In genomic region chr16:78505544-78506371, GRCh38 we compare ENCODE assay signal across 1 cellular context.
A peak's percentile ranks its signal among the peaks of the same experiment; 100 is the strongest.
TF ChIP-seq lines count a peak whose summit lies in the region.

No MANE protein-coding gene starts in this region.

TF ChIP-seq in HepG2, 621 proteins besides CTCF, POLR2A, EP300 and RAD21 (continued from another document and continues in another):
- TF ChIP-seq TEAD3 (CRISPR knock-in tag; optimal IDR thresholded peaks at IDR 0.05; ENCODE audit: borderline replicate concordance) (peak; percentile 38), ZFP36L1 (CRISPR knock-in tag; IDR thresholded peaks at IDR 0.05) (no peak), ASH2L (IDR thresholded peaks at IDR 0.05; ENCODE audit: insufficient read length, low read depth, low read length) (no peak), SNAI1 (CRISPR knock-in tag; IDR thresholded peaks at IDR 0.05; ENCODE audit: borderline replicate concordance) (no peak), ONECUT2 (CRISPR knock-in tag; IDR thresholded peaks at IDR 0.05) (peak; percentile 47; the same call in 1 of the 2 replicates), NFKBIZ (CRISPR knock-in tag; IDR thresholded peaks at IDR 0.05) (0 out of 2 replicates have a peak, but pooled peaks have one; percentile 15), HNF1A (IDR thresholded peaks at IDR 0.05; ENCODE audit: low read depth) (no peak), HNF1A (CRISPR knock-in tag; IDR thresholded peaks at IDR 0.05; ENCODE audit: borderline replicate concordance) (peak; percentile 12; the same call in 1 of the 2 replicates), IRX3 (CRISPR knock-in tag; IDR thresholded peaks at IDR 0.05; ENCODE audit: borderline replicate concordance, low read depth) (no peak), ZBTB25 (CRISPR knock-in tag; IDR thresholded peaks at IDR 0.05) (no peak), ZNF530 (CRISPR knock-in tag; IDR thresholded peaks at IDR 0.05; ENCODE audit: low read depth) (no peak), TCF12 (IDR thresholded peaks at IDR 0.05) (no peak), TCF12 (CRISPR knock-in tag; IDR thresholded peaks at IDR 0.05) (no peak), ZNF563 (CRISPR knock-in tag; IDR thresholded peaks at IDR 0.05) (no peak), GRHL1 (CRISPR knock-in tag; conservative IDR thresholded peaks at IDR 0.05) (no peak), MLX (CRISPR knock-in tag; IDR thresholded peaks at IDR 0.05) (no peak), SP140L (CRISPR knock-in tag; IDR thresholded peaks at IDR 0.05; ENCODE audit: borderline replicate concordance) (0 out of 2 replicates have a peak, but pooled peaks have one; percentile 24), MNT (IDR thresholded peaks at IDR 0.05) (no peak), ZNF160 (CRISPR knock-in tag; IDR thresholded peaks at IDR 0.05) (no peak), MTF1 (CRISPR knock-in tag; IDR thresholded peaks at IDR 0.05) (no peak), ZNF253 (CRISPR knock-in tag; IDR thresholded peaks at IDR 0.05; ENCODE audit: borderline replicate concordance) (no peak), ZBTB14 (CRISPR knock-in tag; IDR thresholded peaks at IDR 0.05) (no peak), ARNT2 (CRISPR knock-in tag; IDR thresholded peaks at IDR 0.05; ENCODE audit: low read depth) (0 out of 2 replicates have a peak, but pooled peaks have one; percentile 22), CHD4 (IDR thresholded peaks at IDR 0.05; ENCODE audit: borderline replicate concordance, low read length) (no peak), MBD4 (IDR thresholded peaks at IDR 0.05; ENCODE audit: borderline replicate concordance, low read length) (no peak), ZNF138 (CRISPR knock-in tag; IDR thresholded peaks at IDR 0.05; ENCODE audit: low read depth) (no peak), ZNF503 (CRISPR knock-in tag; IDR thresholded peaks at IDR 0.05) (no peak), ZNF207 (IDR thresholded peaks at IDR 0.05; ENCODE audit: borderline replicate concordance) (no peak), ZNF12 (CRISPR knock-in tag; IDR thresholded peaks at IDR 0.05) (no peak), NFATC3 (CRISPR knock-in tag; IDR thresholded peaks at IDR 0.05) (no peak), ZNF605 (CRISPR knock-in tag; IDR thresholded peaks at IDR 0.05) (peak; percentile 71), RXRA (CRISPR knock-in tag; IDR thresholded peaks at IDR 0.05) (no peak), ZNF629 (CRISPR knock-in tag; conservative IDR thresholded peaks at IDR 0.05) (peak; percentile 56), ARNT (IDR thresholded peaks at IDR 0.05) (no peak), RFX3 (CRISPR knock-in tag; IDR thresholded peaks at IDR 0.05) (no peak; the same call in 1 of the 2 replicates), GFI1 (CRISPR knock-in tag; IDR thresholded peaks at IDR 0.05; ENCODE audit: borderline replicate concordance) (peak; percentile 41; the same call in 1 of the 2 replicates), CHD2 (IDR thresholded peaks at IDR 0.05; ENCODE audit: low read depth, low read length) (no peak), ZFP36 (IDR thresholded peaks at IDR 0.05; ENCODE audit: borderline replicate concordance, low read depth, low read length, partially characterized antibody) (no peak), NR2F1 (CRISPR knock-in tag; IDR thresholded peaks at IDR 0.05) (no peak), SSRP1 (CRISPR knock-in tag; IDR thresholded peaks at IDR 0.05) (no peak), SRF (IDR thresholded peaks at IDR 0.05; ENCODE audit: low read depth, low read length) (no peak), ZNF513 (CRISPR knock-in tag; conservative IDR thresholded peaks at IDR 0.05) (no peak), ZNF441 (CRISPR knock-in tag; IDR thresholded peaks at IDR 0.05; ENCODE audit: borderline replicate concordance) (peak; percentile 36), ZFY (CRISPR knock-in tag; IDR thresholded peaks at IDR 0.05) (peak; percentile 48), PLRG1 (conservative IDR thresholded peaks at IDR 0.05) (no peak), ATF7 (IDR thresholded peaks at IDR 0.05) (no peak), ATF7 (CRISPR knock-in tag; IDR thresholded peaks at IDR 0.05) (no peak), NFE2L1 (CRISPR knock-in tag; IDR thresholded peaks at IDR 0.05; ENCODE audit: borderline replicate concordance) (no peak), THAP7 (CRISPR knock-in tag; IDR thresholded peaks at IDR 0.05) (no peak), KAT2B (IDR thresholded peaks at IDR 0.05; ENCODE audit: borderline replicate concordance, low read depth, low read length) (no peak), ZSCAN29 (CRISPR knock-in tag; conservative IDR thresholded peaks at IDR 0.05) (peak; percentile 95), RELA (CRISPR knock-in tag; IDR thresholded peaks at IDR 0.05) (no peak), HDAC1 (CRISPR knock-in tag; IDR thresholded peaks at IDR 0.05) (no peak), BCL6 (CRISPR knock-in tag; IDR thresholded peaks at IDR 0.05) (no peak), CENPT (CRISPR knock-in tag; IDR thresholded peaks at IDR 0.05; ENCODE audit: low read depth) (no peak), TERF1 (CRISPR knock-in tag; IDR thresholded peaks at IDR 0.05) (no peak), ZFAT (CRISPR knock-in tag; conservative IDR thresholded peaks at IDR 0.05) (no peak), NR2C2 (CRISPR knock-in tag; IDR thresholded peaks at IDR 0.05; ENCODE audit: borderline replicate concordance) (peak; percentile 23; the same call in 1 of the 2 replicates), ZNF879 (CRISPR knock-in tag; IDR thresholded peaks at IDR 0.05) (no peak)
